Comparison of ENCODE assay signal across 26 cellular contexts in genomic region chr7:21887353-21887752, GRCh38.
"Had no signal": no experiment of that assay in that cellular context is flagged by ENCODE, and none has a peak within 500 bp of the region (broad histone marks: within the 10 kb centered on the region; RNA-seq: fewer than 3 reads in every experiment).

No MANE protein-coding gene starts in this region.

- H3K27ac Mint-ChIP-seq: T-cell had no signal

- H3K9ac ChIP-seq: KMS-11 had no signal

- H3K4me1 Mint-ChIP-seq: T-cell had no signal

- H3K27ac ChIP-seq: KMS-11, PC-9, RWPE1, SJCRH30, SK-N-MC had no signal

- H3K9me3 Mint-ChIP-seq: T-cell had no signal

- H3K36me3 Mint-ChIP-seq: T-cell had no signal

- DNase-seq: Karpas-422, MM.1S, MV-4-11, NCI-H1105, NCI-H1436 treated with DMSO at 0.1 percent for 48 hours, NCI-H1694 treated with DMSO at 0.1 percent for 48 hours, NCI-H187 treated with DMSO at 0.1 percent for 48 hours, NCI-H2029, NCI-H2171 treated with DMSO at 0.1 percent for 48 hours, NCI-H345, NCI-H446, NCI-H510A treated with DMSO at 0.1 percent for 48 hours, NCI-H524 treated with DMSO at 0.1 percent for 48 hours, NCI-H526 treated with DMSO at 0.1 percent for 48 hours, NCI-H774, PC-9, SHP77, SIG-M5, SJCRH30, T-cell had no signal

- H3K4me3 Mint-ChIP-seq: T-cell had no signal

- H3K9me3 ChIP-seq: SJCRH30 had no signal

- H3K4me1 ChIP-seq: SJCRH30 had no signal

- H3K36me3 ChIP-seq: SJCRH30 had no signal

- H3K4me3 ChIP-seq: PC-9, SJCRH30, SK-N-MC had no signal

- H3K27me3 Mint-ChIP-seq: T-cell had no signal

- H3K27me3 ChIP-seq: SJCRH30 had no signal

- ATAC-seq: Panc1, Right ventricle myocardium inferior, SK-N-SH treated with all-trans-retinoic acid at 6 μM for 48 hours, T-cell had no signal

- H3K4me2 ChIP-seq: KMS-11, PC-9 had no signal

- H2AFZ ChIP-seq: PC-9 had no signal
